ENCODE assay signal across 21 cellular contexts in genomic region chr2:109700680-109701274, GRCh38.
A peak's percentile ranks its signal among the peaks of the same experiment; 100 is the strongest.
DNase-seq lines count a peak whose midpoint lies in the region; ATAC-seq and TF ChIP-seq lines count a peak whose summit lies in the region.
"Had no signal": no experiment of that assay in that cellular context is flagged by ENCODE, and none has a peak within 500 bp of the region (broad histone marks: within the 10 kb centered on the region; RNA-seq: fewer than 3 reads in every experiment).

No MANE protein-coding gene starts in this region.

- H3K23ac ChIP-seq in trophoblast cell (ENCODE audit: low read length), result no peak overlapping the region

- H3K36me3 Mint-ChIP-seq in Caco-2 (ENCODE audit: insufficient read depth, unreplicated experiment), result no peaks in the 10 kb centered on the region
- H3K36me3 Mint-ChIP-seq: activated naive CD4-positive, alpha-beta T cell treated with anti-CD3 and anti-CD28 coated beads, Interleukin-2, amount 10 ng/mL, durations not matched to agents 7 days and 5 days had no signal

- H3K9me3 ChIP-seq in Caco-2, result peaks cover 4% of the 10 kb centered on the region; the same call in 1 of the 2 replicates
- no peaks in the 10 kb centered on the region for H3K9me3 ChIP-seq in ascending aorta
- no peaks in the 10 kb centered on the region for H3K9me3 ChIP-seq in trophoblast cell (ENCODE audit: insufficient read depth, low read depth, low read length)
- H3K9me3 ChIP-seq in OCI-LY7 (ENCODE audit: low read length), result no peaks in the 10 kb centered on the region
- H3K9me3 ChIP-seq: right atrium auricular region had no signal

- peak overlapping the region; percentile 56 for H2BK5ac ChIP-seq in trophoblast cell (ENCODE audit: low read depth, low read length, poor library complexity)

- H3K4me3 ChIP-seq in Caco-2 (ENCODE audit: low read depth, low read length) (no peak overlapping the region), ascending aorta (no peak overlapping the region), trophoblast cell (ENCODE audit: low read depth, low read length) (no peak overlapping the region), OCI-LY7 (ENCODE audit: low read depth, low read length, poor library complexity, severe bottlenecking) (no peak overlapping the region)
- H3K4me3 ChIP-seq: right atrium auricular region had no signal

- H3K4me3 Mint-ChIP-seq in Caco-2 (ENCODE audit: unreplicated experiment), result no peak overlapping the region
- H3K4me3 Mint-ChIP-seq: activated B cell treated with CpG ODN at 0.5 μM for 24 hours; activated CD4-positive, alpha-beta memory T cell treated with anti-CD3 and anti-CD28 coated beads, Interleukin-2, amount 10 ng/mL, durations not matched to agents 7 days and 5 days; activated naive CD4-positive, alpha-beta T cell treated with anti-CD3 and anti-CD28 coated beads, Interleukin-2, amount 10 ng/mL, durations not matched to agents 7 days and 5 days; B cell; T-helper 2 cell treated with Interferon-gamma antibody and Interleukin-4, amounts not matched to agents 5 μg/mL and 100 μg/mL, for 36 hours had no signal

- BruUV-seq in Caco-2 (replicated peaks; lab: Mats Ljungman, UMichigan) (no TSS peak), OCI-LY7 (replicated peaks; lab: Mats Ljungman, UMichigan) (no TSS peak)

- peaks cover 51% of the 10 kb centered on the region for H3K4me1 ChIP-seq in Caco-2
- peaks cover 4 to 20% of the 10 kb centered on the region in 2 donors for H3K4me1 ChIP-seq in ascending aorta
- H3K4me1 ChIP-seq in trophoblast cell (ENCODE audit: control insufficient read depth in 1 of 2, insufficient read depth in 2 of 2, low read length in 2 of 2), result peaks cover 29 to 30% of the 10 kb centered on the region in 2 experiments
- H3K4me1 ChIP-seq in OCI-LY7 (ENCODE audit: insufficient read depth, low read length, poor library complexity, severe bottlenecking), result no peaks in the 10 kb centered on the region

- peak overlapping the region; percentile 78 for H4K8ac ChIP-seq in trophoblast cell (ENCODE audit: low read depth, low read length)

- no peaks in the 10 kb centered on the region for H4K20me1 ChIP-seq in OCI-LY7 (ENCODE audit: insufficient read depth, low read length)

- DNase-seq in Caco-2 (no peak), ascending aorta (ENCODE audit: low spot score in 2 of 2) (no peak), islet precursor cell (peak; percentile 46), trophoblast cell (no peak), SKM-1 treated with dmso at 0.1 percent for 144 hours (lab: John Stamatoyannopoulos, UW; ENCODE audit: unreplicated experiment) (no peak), OCI-LY7 (ENCODE audit: low spot score) (no peak), caudate nucleus (lab: John Stamatoyannopoulos, UW) (no peak)
- DNase-seq: activated B cell treated with CpG ODN at 0.5 μM for 24 hours; activated CD4-positive, alpha-beta memory T cell treated with anti-CD3 and anti-CD28 coated beads, Interleukin-2, amount 10 ng/mL, durations not matched to agents 7 days and 5 days; activated naive CD4-positive, alpha-beta T cell treated with anti-CD3 and anti-CD28 coated beads, Interleukin-2, amount 10 ng/mL, durations not matched to agents 7 days and 5 days; EL; hippocampal formation; kidney; NCI-H1417 treated with DMSO at 0.1 percent for 48 hours; NCI-H526 treated with DMSO at 0.1 percent for 48 hours; OCI-M1; stimulated activated naive CD8-positive, alpha-beta T cell treated with anti-CD3 and anti-CD28 coated beads, Interleukin-15, Interleukin-2, amounts not matched to agents 100 U/mL and 50 U/mL, for 24 hours had no signal

- H2AFZ ChIP-seq in trophoblast cell (ENCODE audit: insufficient read depth, low read length, poor library complexity) (peak overlapping the region; percentile 40), OCI-LY7 (ENCODE audit: low read length) (no peak overlapping the region)

- no peaks in the 10 kb centered on the region for H3K9me3 Mint-ChIP-seq in Caco-2 (ENCODE audit: unreplicated experiment)
- H3K9me3 Mint-ChIP-seq: activated B cell treated with CpG ODN at 0.5 μM for 24 hours; activated CD4-positive, alpha-beta memory T cell treated with anti-CD3 and anti-CD28 coated beads, Interleukin-2, amount 10 ng/mL, durations not matched to agents 7 days and 5 days; activated naive CD4-positive, alpha-beta T cell treated with anti-CD3 and anti-CD28 coated beads, Interleukin-2, amount 10 ng/mL, durations not matched to agents 7 days and 5 days; T-helper 2 cell treated with Interferon-gamma antibody and Interleukin-4, amounts not matched to agents 5 μg/mL and 100 μg/mL, for 36 hours had no signal

- no peaks in the 10 kb centered on the region for H3K9me2 ChIP-seq in OCI-LY7 (ENCODE audit: insufficient read depth, low read length)

- peak overlapping the region; percentile 100 for H2BK12ac ChIP-seq in trophoblast cell (ENCODE audit: low read length)

- H4K91ac ChIP-seq in trophoblast cell (ENCODE audit: low read depth, low read length), result peak overlapping the region; percentile 98

- peak overlapping the region; percentile 59 for H3K14ac ChIP-seq in trophoblast cell (ENCODE audit: low read length)

- H4K12ac ChIP-seq in trophoblast cell (ENCODE audit: low read depth, low read length), result no peak overlapping the region

- no peak overlapping the region for H3K4me2 ChIP-seq in trophoblast cell (ENCODE audit: low read length)
- H3K4me2 ChIP-seq in OCI-LY7 (ENCODE audit: low read length), result no peak overlapping the region

- H3K27me3 ChIP-seq in Caco-2 (replicated peaks; ENCODE audit: control insufficient read depth, insufficient read depth, low read length) (no peaks in the 10 kb centered on the region), ascending aorta (no peaks in the 10 kb centered on the region), trophoblast cell (ENCODE audit: insufficient read depth, low read length) (no peaks in the 10 kb centered on the region)
- H3K27me3 ChIP-seq: right atrium auricular region had no signal

- H3K27ac ChIP-seq in ascending aorta (peak overlapping the region; percentile 69 to 78), trophoblast cell (ENCODE audit: low read depth, low read length) (peak overlapping the region; percentile 95), OCI-LY7 (ENCODE audit: low read depth, low read length, poor library complexity, severe bottlenecking) (no peak overlapping the region), caudate nucleus (ENCODE audit: low read depth, low read length) (no peak overlapping the region)
- H3K27ac ChIP-seq: right atrium auricular region had no signal

- POLR2A ChIA-PET in Caco-2 (lab: Charles Lee), result no interaction called here
- POLR2A ChIA-PET in OCI-LY7 (lab: Charles Lee), result no interaction called here

- no peak overlapping the region for H3K9ac ChIP-seq in trophoblast cell (ENCODE audit: low read length)

- H2BK120ac ChIP-seq in trophoblast cell (ENCODE audit: insufficient read depth, low read length, poor library complexity), result peak overlapping the region; percentile 84

- H3K27me3 Mint-ChIP-seq in Caco-2 (ENCODE audit: insufficient read depth, unreplicated experiment), result no peaks in the 10 kb centered on the region

- H2AK5ac ChIP-seq in trophoblast cell (ENCODE audit: low read length), result peak overlapping the region; percentile 72

- peak overlapping the region; percentile 85 for H3K18ac ChIP-seq in trophoblast cell (ENCODE audit: low read length)

- peaks cover 28% of the 10 kb centered on the region for H3K79me1 ChIP-seq in trophoblast cell (ENCODE audit: low read length)

- peak overlapping the region; percentile 90 for H3K4ac ChIP-seq in trophoblast cell (ENCODE audit: low read depth, low read length)

- no peaks in the 10 kb centered on the region for H3K36me3 ChIP-seq in Caco-2 (ENCODE audit: control insufficient read depth, insufficient read depth, low read length)
- no peaks in the 10 kb centered on the region for H3K36me3 ChIP-seq in ascending aorta
- no peaks in the 10 kb centered on the region for H3K36me3 ChIP-seq in trophoblast cell (ENCODE audit: control insufficient read depth in 1 of 2, insufficient read depth in 2 of 2, low read length in 2 of 2)
- no peaks in the 10 kb centered on the region for H3K36me3 ChIP-seq in OCI-LY7 (ENCODE audit: insufficient read depth, low read length)
- H3K36me3 ChIP-seq: right atrium auricular region had no signal

- CTCF ChIA-PET in Caco-2 (lab: Charles Lee) (interaction anchor here (0.6 to 0.8 kb wide), 3 partner anchors 10 to 188 kb away, joined by 3 to 4 read pairs (median 3); no protein-coding TSS in a partner anchor), OCI-LY7 (lab: Charles Lee; ENCODE audit: unreplicated experiment) (no interaction called here)

- WGBS in trophoblast cell (ENCODE audit: extremely low coverage, insufficient coverage, insufficient read length), result no CpG with 5 or more reads among the region's 11 CpGs

- H3K27ac Mint-ChIP-seq in Caco-2 (ENCODE audit: unreplicated experiment), result peak overlapping the region; percentile 60
- H3K27ac Mint-ChIP-seq: activated B cell treated with CpG ODN at 0.5 μM for 24 hours; activated CD4-positive, alpha-beta memory T cell treated with anti-CD3 and anti-CD28 coated beads, Interleukin-2, amount 10 ng/mL, durations not matched to agents 7 days and 5 days; activated naive CD4-positive, alpha-beta T cell treated with anti-CD3 and anti-CD28 coated beads, Interleukin-2, amount 10 ng/mL, durations not matched to agents 7 days and 5 days; B cell; T-helper 2 cell treated with Interferon-gamma antibody and Interleukin-4, amounts not matched to agents 5 μg/mL and 100 μg/mL, for 36 hours had no signal

- intact Hi-C loops in Caco-2 (cut with micrococcal nuclease; ENCODE audit: unreplicated experiment), result loop anchor here (2.0 kb wide), 1 partner anchor 14 kb away; no protein-coding TSS in a partner anchor
- intact Hi-C loops in ascending aorta (cut with DNase I), result no loop called here
- intact Hi-C loops in OCI-LY7 (cut with micrococcal nuclease; ENCODE audit: unreplicated experiment), result no loop called here

- H3K79me2 ChIP-seq in trophoblast cell (ENCODE audit: control insufficient read depth, insufficient read depth, low read length, poor library complexity), result peaks cover 7% of the 10 kb centered on the region
- no peaks in the 10 kb centered on the region for H3K79me2 ChIP-seq in OCI-LY7 (ENCODE audit: insufficient read depth, low read depth, low read length)

- TF ChIP-seq CTCF in Caco-2 (IDR thresholded peaks at IDR 0.05; ENCODE audit: insufficient read depth in 1 of 2, low read depth in 1 of 2, low read length in 1 of 2, severe bottlenecking in 1 of 2, unreplicated experiment in 1 of 2) (no peak), ascending aorta (IDR thresholded peaks at IDR 0.05) (no peak), OCI-LY7 (conservative IDR thresholded peaks at IDR 0.05; ENCODE audit: low read length) (no peak)

- no peak for ATAC-seq in GM21723 (IDR thresholded peaks at IDR 0.05; ENCODE audit: unreplicated experiment)
- ATAC-seq: stimulated activated naive CD8-positive, alpha-beta T cell treated with anti-CD3 and anti-CD28 coated beads, Interleukin-15, Interleukin-2, amounts not matched to agents 100 U/mL and 50 U/mL, for 24 hours had no signal

- H3K4me1 Mint-ChIP-seq in Caco-2 (ENCODE audit: low read depth, unreplicated experiment), result peaks cover 37% of the 10 kb centered on the region
- H3K4me1 Mint-ChIP-seq: activated B cell treated with CpG ODN at 0.5 μM for 24 hours; activated naive CD4-positive, alpha-beta T cell treated with anti-CD3 and anti-CD28 coated beads, Interleukin-2, amount 10 ng/mL, durations not matched to agents 7 days and 5 days; B cell had no signal

Comparison
In these comparisons a context has a peak if more than half of its experiments do, and no peak if none do; other contexts are left out.
1. H3K27ac ChIP-seq: peak in ascending aorta (2 of 2) and trophoblast cell (single experiment); none in OCI-LY7 (single experiment) and caudate nucleus (single experiment).